14 cellular contexts compared by ENCODE assay signal in genomic region chr11:119699227-119699626, GRCh38. TPM values are rescaled to one million over a fixed set of nuclear protein-coding genes. Genes with fewer than 3 reads are reported as not detected.
DNase-seq lines count a peak whose midpoint lies in the region; ATAC-seq and TF ChIP-seq lines count a peak whose summit lies in the region.
"Had no signal": no experiment of that assay in that cellular context is flagged by ENCODE, and none has a peak within 500 bp of the region (broad histone marks: within the 10 kb centered on the region; RNA-seq: fewer than 3 reads in every experiment).

No MANE protein-coding gene starts in this region.

- no peaks in the 10 kb centered on the region for H3K27me3 Mint-ChIP-seq in T-helper 17 cell
- H3K27me3 Mint-ChIP-seq: activated naive CD8-positive, alpha-beta T cell; naive B cell had no signal

- H3K36me3 Mint-ChIP-seq in T-helper 17 cell (ENCODE audit: low read depth) = no peaks in the 10 kb centered on the region
- H3K36me3 Mint-ChIP-seq: activated naive CD8-positive, alpha-beta T cell; naive B cell had no signal

- ATAC-seq in T-helper 17 cell (no peak), HG02870 (IDR thresholded peaks at IDR 0.05; ENCODE audit: unreplicated experiment) (no peak)

- H3K4me3 ChIP-seq in LNCaP clone FGC (ENCODE audit: low read depth, low read length) = no peak overlapping the region
- H3K4me3 ChIP-seq in esophagus squamous epithelium = no peak overlapping the region
- H3K4me3 ChIP-seq in liver (ENCODE audit: low read depth in 1 of 3, low read length in 3 of 3) = no peak overlapping the region

- peaks cover 7% of the 10 kb centered on the region for H3K4me1 Mint-ChIP-seq in T-helper 17 cell

- H3K27ac ChIP-seq in esophagus squamous epithelium (peak overlapping the region; percentile 94 to 98 (median 94)), liver (ENCODE audit: low read depth in 1 of 2, low read length in 2 of 2) (peak overlapping the region; percentile 23 to 25), substantia nigra (ENCODE audit: low read depth, low read length, poor library complexity, severe bottlenecking) (peak overlapping the region; percentile 18)

- TF ChIP-seq RAD21 in liver (IDR thresholded peaks at IDR 0.05) = peak in 1 of 2 donors; percentile 11

- peaks cover 54 to 99% (median 76%) of the 10 kb centered on the region in 3 donors for H3K4me1 ChIP-seq in esophagus squamous epithelium
- peaks cover 9 to 39% (median 29%) of the 10 kb centered on the region in 4 donors for H3K4me1 ChIP-seq in liver (ENCODE audit: control insufficient read depth in 4 of 4, insufficient read depth in 4 of 4, low read length in 3 of 4)

- TF ChIP-seq POLR2A in esophagus squamous epithelium (IDR thresholded peaks at IDR 0.05) = peak in 1 of 4 donors; percentile 8

- H3K27ac Mint-ChIP-seq in T-helper 17 cell = no peak overlapping the region
- H3K27ac Mint-ChIP-seq: activated naive CD8-positive, alpha-beta T cell; naive B cell had no signal

- H3K9ac ChIP-seq in liver (ENCODE audit: low read depth in 1 of 2, low read length in 2 of 2) = no peak overlapping the region

- intact Hi-C loops in esophagus squamous epithelium (cut with DNase I) = no loop called here

- DNase-seq in LNCaP clone FGC (ENCODE audit: low read depth) (peak; percentile 56), esophagus squamous epithelium (lab: John Stamatoyannopoulos, UW) (no peak), substantia nigra (lab: John Stamatoyannopoulos, UW) (peak in 10 of 49 donors; percentile 12 to 34 (median 23)), SW480 (ENCODE audit: low spot score) (no peak), T-helper 17 cell (no peak), globus pallidus (ENCODE audit: low spot score) (no peak)
- DNase-seq: dermis blood vessel endothelial cell, naive B cell, NCI-H1694, NCI-H748 treated with DMSO at 0.1 percent for 48 hours, SIG-M5 had no signal

- peaks cover 0 to 8% (median 0%) of the 10 kb centered on the region in 3 donors for H3K36me3 ChIP-seq in esophagus squamous epithelium
- H3K36me3 ChIP-seq in liver (ENCODE audit: control insufficient read depth in 4 of 4, insufficient read depth in 3 of 4, low read depth in 1 of 4, low read length in 3 of 4) = no peaks in the 10 kb centered on the region

- no peaks in the 10 kb centered on the region for H3K9me3 ChIP-seq in esophagus squamous epithelium
- no peaks in the 10 kb centered on the region for H3K9me3 ChIP-seq in liver (ENCODE audit: control insufficient read depth in 4 of 4, low read length in 3 of 4)
- no peaks in the 10 kb centered on the region for H3K9me3 ChIP-seq in T-helper 17 cell (ENCODE audit: control insufficient read depth, low read length, poor library complexity, severe bottlenecking)

- TF ChIP-seq CTCF in LNCaP clone FGC (IDR thresholded peaks at IDR 0.05; ENCODE audit: control insufficient read depth, extremely low read depth, insufficient read depth) = no peak
- no peak for TF ChIP-seq CTCF in esophagus squamous epithelium (IDR thresholded peaks at IDR 0.05)
- no peak for TF ChIP-seq CTCF in liver (IDR thresholded peaks at IDR 0.05; ENCODE audit: low read depth, low read length, missing input control)

- H3K27me3 ChIP-seq in esophagus squamous epithelium (no peaks in the 10 kb centered on the region), liver (ENCODE audit: control insufficient read depth in 4 of 4, insufficient read depth in 4 of 4, low read length in 3 of 4) (no peaks in the 10 kb centered on the region)

- no peak overlapping the region for H3K4me3 Mint-ChIP-seq in T-helper 17 cell
- H3K4me3 Mint-ChIP-seq: activated naive CD8-positive, alpha-beta T cell; naive B cell had no signal

- WGBS in esophagus squamous epithelium, 2 donors = 0 to 60% methylated on average over 3 to 4 of the region's 13 CpGs
- WGBS in liver = 16% methylated on average over 13 of the region's 13 CpGs

TF ChIP-seq in liver, 16 proteins besides CTCF, POLR2A, EP300 and RAD21:
- peak; percentile 75 to 82 for TF ChIP-seq RXRA (IDR thresholded peaks at IDR 0.05)
- TF ChIP-seq MAX (IDR thresholded peaks at IDR 0.05) = no peak
- peak; percentile 44 for TF ChIP-seq SP1 (IDR thresholded peaks at IDR 0.05)
- TF ChIP-seq HNF4A (conservative IDR thresholded peaks at IDR 0.05) = peak; percentile 4 to 64
- TF ChIP-seq NR2F2 (IDR thresholded peaks at IDR 0.05) = peak; percentile 60
- no peak for TF ChIP-seq YY1 (IDR thresholded peaks at IDR 0.05)

RNA-seq across cellular contexts. Expression of gene NECTIN1, which starts 29.8 kb away (rescaled TPM):
- 100 to 1,000 TPM in 2 of 4 donors, 10 to 100 TPM in 2; 72.5 to 163 (median 117) TPM for total RNA-seq in esophagus squamous epithelium
- total RNA-seq in liver = 1 to 10 TPM; 6.1 to 7.7 TPM
- 1 to 10 TPM in 1 of 2 donors, under 1 TPM in 1; 0.69 to 4.0 TPM for polyA plus RNA-seq in liver
- total RNA-seq in T-helper 17 cell = 1 to 10 TPM; 5.2 to 5.3 TPM

Comparison
In these comparisons a context has a peak if more than half of its experiments do, and no peak if none do; other contexts are left out.
1. H3K27ac ChIP-seq: peak in every context shown above with its lines; median percentile 94 in esophagus squamous epithelium; 24 in liver; 18 in substantia nigra.
2. RNA of gene NECTIN1, which starts 29.8 kb away (total RNA-seq): 72.5 to 163 TPM in esophagus squamous epithelium; 6.1 to 7.7 TPM in liver and 5.2 to 5.3 TPM in T-helper 17 cell; every median in the first group is over 4 times any median in the second.